Comparison of ENCODE assay signal across 1 cellular context in the genomic region with DNA sequence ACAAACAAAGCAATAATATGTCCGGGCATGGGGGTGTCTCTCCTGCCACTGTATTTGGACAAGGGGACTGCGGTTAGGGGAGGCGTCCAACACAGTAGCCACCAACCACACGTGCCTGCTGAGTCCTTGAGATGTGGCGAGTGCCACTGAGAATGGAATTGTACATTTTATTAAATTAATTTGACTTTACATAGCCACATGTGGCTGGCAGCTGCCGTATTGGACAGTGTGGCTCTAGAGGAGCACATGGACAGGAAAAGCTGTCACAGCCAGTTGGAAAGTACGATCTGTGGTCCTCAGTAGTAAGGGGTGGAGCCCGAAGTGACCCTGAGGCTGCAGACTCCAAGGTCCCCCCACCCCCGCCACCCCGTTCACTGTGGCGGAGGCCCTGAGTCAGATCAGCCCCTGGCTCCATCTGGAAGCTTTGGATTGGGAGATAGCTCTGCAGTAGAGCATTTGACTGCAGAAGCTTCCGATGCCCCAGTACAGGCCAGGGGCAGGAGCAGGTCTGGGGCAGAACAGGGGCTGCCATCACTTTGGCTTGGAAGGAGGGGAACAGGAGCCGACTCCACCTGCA.
TF ChIP-seq lines count a peak whose summit lies in the region.

No MANE protein-coding gene starts in this region.

TF ChIP-seq in K562, 482 proteins besides CTCF, POLR2A, EP300 and RAD21:
- TF ChIP-seq CBX2 (IDR thresholded peaks at IDR 0.05; ENCODE audit: insufficient read depth, low read length, poor library complexity, severe bottlenecking) (no peak), EGR1 (conservative IDR thresholded peaks at IDR 0.05) (peak; percentile 45; the same call in 1 of the 2 replicates), PHF20 (IDR thresholded peaks at IDR 0.05; ENCODE audit: partially characterized antibody) (no peak), CSDE1 (IDR thresholded peaks at IDR 0.05) (no peak), PML (IDR thresholded peaks at IDR 0.05; ENCODE audit: low read length) (no peak), ZNF311 (CRISPR knock-in tag; IDR thresholded peaks at IDR 0.05) (no peak), ZNF174 (CRISPR knock-in tag; IDR thresholded peaks at IDR 0.05) (no peak), ZNF584 (CRISPR knock-in tag; IDR thresholded peaks at IDR 0.05; ENCODE audit: low read depth) (no peak), DMBX1 (CRISPR knock-in tag; IDR thresholded peaks at IDR 0.05; ENCODE audit: borderline replicate concordance) (no peak)
- TF ChIP-seq, protein P1, sequence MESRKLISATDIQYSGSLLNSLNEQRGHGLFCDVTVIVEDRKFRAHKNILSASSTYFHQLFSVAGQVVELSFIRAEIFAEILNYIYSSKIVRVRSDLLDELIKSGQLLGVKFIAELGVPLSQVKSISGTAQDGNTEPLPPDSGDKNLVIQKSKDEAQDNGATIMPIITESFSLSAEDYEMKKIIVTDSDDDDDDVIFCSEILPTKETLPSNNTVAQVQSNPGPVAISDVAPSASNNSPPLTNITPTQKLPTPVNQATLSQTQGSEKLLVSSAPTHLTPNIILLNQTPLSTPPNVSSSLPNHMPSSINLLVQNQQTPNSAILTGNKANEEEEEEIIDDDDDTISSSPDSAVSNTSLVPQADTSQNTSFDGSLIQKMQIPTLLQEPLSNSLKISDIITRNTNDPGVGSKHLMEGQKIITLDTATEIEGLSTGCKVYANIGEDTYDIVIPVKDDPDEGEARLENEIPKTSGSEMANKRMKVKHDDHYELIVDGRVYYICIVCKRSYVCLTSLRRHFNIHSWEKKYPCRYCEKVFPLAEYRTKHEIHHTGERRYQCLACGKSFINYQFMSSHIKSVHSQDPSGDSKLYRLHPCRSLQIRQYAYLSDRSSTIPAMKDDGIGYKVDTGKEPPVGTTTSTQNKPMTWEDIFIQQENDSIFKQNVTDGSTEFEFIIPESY (CRISPR knock-in tag; IDR thresholded peaks at IDR 0.05): peak; percentile 42; the same call in 1 of the 2 replicates
- TF ChIP-seq, protein P2, sequence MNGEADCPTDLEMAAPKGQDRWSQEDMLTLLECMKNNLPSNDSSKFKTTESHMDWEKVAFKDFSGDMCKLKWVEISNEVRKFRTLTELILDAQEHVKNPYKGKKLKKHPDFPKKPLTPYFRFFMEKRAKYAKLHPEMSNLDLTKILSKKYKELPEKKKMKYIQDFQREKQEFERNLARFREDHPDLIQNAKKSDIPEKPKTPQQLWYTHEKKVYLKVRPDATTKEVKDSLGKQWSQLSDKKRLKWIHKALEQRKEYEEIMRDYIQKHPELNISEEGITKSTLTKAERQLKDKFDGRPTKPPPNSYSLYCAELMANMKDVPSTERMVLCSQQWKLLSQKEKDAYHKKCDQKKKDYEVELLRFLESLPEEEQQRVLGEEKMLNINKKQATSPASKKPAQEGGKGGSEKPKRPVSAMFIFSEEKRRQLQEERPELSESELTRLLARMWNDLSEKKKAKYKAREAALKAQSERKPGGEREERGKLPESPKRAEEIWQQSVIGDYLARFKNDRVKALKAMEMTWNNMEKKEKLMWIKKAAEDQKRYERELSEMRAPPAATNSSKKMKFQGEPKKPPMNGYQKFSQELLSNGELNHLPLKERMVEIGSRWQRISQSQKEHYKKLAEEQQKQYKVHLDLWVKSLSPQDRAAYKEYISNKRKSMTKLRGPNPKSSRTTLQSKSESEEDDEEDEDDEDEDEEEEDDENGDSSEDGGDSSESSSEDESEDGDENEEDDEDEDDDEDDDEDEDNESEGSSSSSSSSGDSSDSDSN (IDR thresholded peaks at IDR 0.05; ENCODE audit: borderline replicate concordance in 1 of 2, low read depth in 2 of 2, low read length in 2 of 2): no peak
- TF ChIP-seq, protein P3, sequence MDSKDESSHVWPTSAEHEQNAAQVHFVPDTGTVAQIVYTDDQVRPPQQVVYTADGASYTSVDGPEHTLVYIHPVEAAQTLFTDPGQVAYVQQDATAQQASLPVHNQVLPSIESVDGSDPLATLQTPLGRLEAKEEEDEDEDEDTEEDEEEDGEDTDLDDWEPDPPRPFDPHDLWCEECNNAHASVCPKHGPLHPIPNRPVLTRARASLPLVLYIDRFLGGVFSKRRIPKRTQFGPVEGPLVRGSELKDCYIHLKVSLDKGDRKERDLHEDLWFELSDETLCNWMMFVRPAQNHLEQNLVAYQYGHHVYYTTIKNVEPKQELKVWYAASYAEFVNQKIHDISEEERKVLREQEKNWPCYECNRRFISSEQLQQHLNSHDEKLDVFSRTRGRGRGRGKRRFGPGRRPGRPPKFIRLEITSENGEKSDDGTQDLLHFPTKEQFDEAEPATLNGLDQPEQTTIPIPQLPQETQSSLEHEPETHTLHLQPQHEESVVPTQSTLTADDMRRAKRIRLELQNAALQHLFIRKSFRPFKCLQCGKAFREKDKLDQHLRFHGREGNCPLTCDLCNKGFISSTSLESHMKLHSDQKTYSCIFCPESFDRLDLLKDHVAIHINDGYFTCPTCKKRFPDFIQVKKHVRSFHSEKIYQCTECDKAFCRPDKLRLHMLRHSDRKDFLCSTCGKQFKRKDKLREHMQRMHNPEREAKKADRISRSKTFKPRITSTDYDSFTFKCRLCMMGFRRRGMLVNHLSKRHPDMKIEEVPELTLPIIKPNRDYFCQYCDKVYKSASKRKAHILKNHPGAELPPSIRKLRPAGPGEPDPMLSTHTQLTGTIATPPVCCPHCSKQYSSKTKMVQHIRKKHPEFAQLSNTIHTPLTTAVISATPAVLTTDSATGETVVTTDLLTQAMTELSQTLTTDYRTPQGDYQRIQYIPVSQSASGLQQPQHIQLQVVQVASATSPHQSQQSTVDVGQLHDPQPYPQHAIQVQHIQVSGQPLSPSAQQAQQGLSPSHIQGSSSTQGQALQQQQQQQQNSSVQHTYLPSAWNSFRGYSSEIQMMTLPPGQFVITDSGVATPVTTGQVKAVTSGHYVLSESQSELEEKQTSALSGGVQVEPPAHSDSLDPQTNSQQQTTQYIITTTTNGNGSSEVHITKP (IDR thresholded peaks at IDR 0.05; ENCODE audit: partially characterized antibody): peak; percentile 7
